In the genomic region with DNA sequence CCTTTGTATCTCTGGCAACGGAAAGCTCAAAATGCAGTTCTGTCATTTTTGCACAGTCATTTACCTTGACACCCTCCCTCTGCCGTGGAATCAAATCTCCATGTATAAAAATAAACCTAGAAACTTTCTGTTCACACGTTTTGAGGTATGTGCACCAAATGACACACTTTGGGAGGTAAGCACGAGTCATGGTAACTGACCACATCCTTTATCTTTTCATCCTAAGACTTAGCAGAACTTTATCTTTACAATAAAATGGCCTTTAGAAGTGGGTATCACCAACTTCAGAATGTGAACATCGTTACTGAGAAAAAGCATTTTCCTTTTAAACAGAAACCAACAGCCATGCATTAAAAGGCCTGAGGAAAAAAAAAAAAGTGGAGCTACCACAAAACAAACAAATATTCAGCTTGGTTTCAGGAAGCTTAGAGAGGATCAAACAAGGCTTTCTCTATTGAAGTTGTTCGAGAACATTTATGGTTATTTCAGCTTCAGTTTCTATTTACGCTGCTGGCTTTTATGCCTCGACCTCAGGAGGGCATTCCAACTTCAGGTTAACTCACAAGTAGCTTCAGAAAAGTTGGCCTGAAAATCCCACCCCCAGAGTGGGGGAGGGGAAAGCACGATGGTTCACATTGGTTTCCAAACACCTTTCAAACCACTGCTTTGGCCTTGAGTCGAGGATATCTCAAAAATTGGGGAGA, we compare ENCODE assay signal across 9 cellular contexts.
A peak's percentile ranks its signal among the peaks of the same experiment; 100 is the strongest.
DNase-seq lines count a peak whose midpoint lies in the region; ATAC-seq and TF ChIP-seq lines count a peak whose summit lies in the region.
"Had no signal": no experiment of that assay in that cellular context is flagged by ENCODE, and none has a peak within 500 bp of the region (broad histone marks: within the 10 kb centered on the region; RNA-seq: fewer than 3 reads in every experiment).

No MANE protein-coding gene starts in this region.

- CTCF ChIA-PET in WTC11 (lab: Charles Lee): interaction anchor here (1.2 to 1.8 kb wide), 2 partner anchors 138 to 267 kb away, joined by 4 to 5 read pairs; no protein-coding TSS in a partner anchor

- no peaks in the 10 kb centered on the region for H3K9me3 Mint-ChIP-seq in WTC11

- POLR2A ChIA-PET in WTC11 (lab: Charles Lee): no interaction called here

- no peak overlapping the region for H3K4me3 ChIP-seq in BLaER1
- no peak overlapping the region for H3K4me3 ChIP-seq in heart left ventricle

- 75 to 81% (median 79%) methylated on average over 10 of the region's 10 CpGs for WGBS in heart left ventricle, 4 donors

- TF ChIP-seq CTCF in WTC11 (IDR thresholded peaks at IDR 0.05) (no peak), heart left ventricle (IDR thresholded peaks at IDR 0.05) (no peak)

- ATAC-seq in GM21529 (IDR thresholded peaks at IDR 0.05; ENCODE audit: unreplicated experiment) (peak; percentile 53), WTC11 (peak; percentile 46; the same call in 1 of the 2 replicates), heart left ventricle (no peak)

- intact Hi-C loops in heart left ventricle (cut with DNase I): loop anchor here in 1 of 10 donors (5.0 kb wide), 1 partner anchor 43 kb away; no protein-coding TSS in a partner anchor

- H3K27ac Mint-ChIP-seq in WTC11: peak overlapping the region; percentile 48

- H3K27ac ChIP-seq in BLaER1 (no peak overlapping the region), heart left ventricle (peak overlapping the region in 1 of 12 donors; percentile 24)
- H3K27ac ChIP-seq: C4-2B had no signal

- peaks cover 81% of the 10 kb centered on the region for H3K4me1 Mint-ChIP-seq in WTC11

- no peaks in the 10 kb centered on the region for H3K27me3 Mint-ChIP-seq in WTC11 (ENCODE audit: low read depth)

- H3K4me3 Mint-ChIP-seq in WTC11: no peak overlapping the region; the same call in 1 of the 2 replicates

- no peak for TF ChIP-seq POLR2A in heart left ventricle (IDR thresholded peaks at IDR 0.05)

- no peaks in the 10 kb centered on the region for H3K36me3 ChIP-seq in BLaER1
- H3K36me3 ChIP-seq in heart left ventricle: no peaks in the 10 kb centered on the region

- H3K27me3 ChIP-seq in BLaER1: no peaks in the 10 kb centered on the region
- H3K27me3 ChIP-seq in heart left ventricle: no peaks in the 10 kb centered on the region

- peak; percentile 59 for DNase-seq in WTC11 (ENCODE audit: low spot score)
- peak; percentile 24 for DNase-seq in foreskin melanocyte
- no peak for DNase-seq in heart left ventricle
- DNase-seq in 8988T: no peak
- no peak for DNase-seq in cerebellum (ENCODE audit: low spot score)
- no peak for DNase-seq in NCI-H1694 (lab: John Stamatoyannopoulos, UW)

- no peaks in the 10 kb centered on the region for H3K36me3 Mint-ChIP-seq in WTC11

- no peak overlapping the region for H3K9ac ChIP-seq in BLaER1

- H3K9me3 ChIP-seq in BLaER1 (no peaks in the 10 kb centered on the region), heart left ventricle (no peaks in the 10 kb centered on the region)

- H4K20me1 ChIP-seq in BLaER1: no peaks in the 10 kb centered on the region

- H3K4me1 ChIP-seq in BLaER1: peaks cover 36% of the 10 kb centered on the region
- H3K4me1 ChIP-seq in heart left ventricle: peaks cover 0 to 6% (median 0%) of the 10 kb centered on the region in 12 donors

- H3K4me2 ChIP-seq in BLaER1: peak overlapping the region; percentile 78

TF ChIP-seq in WTC11, 78 proteins besides CTCF, POLR2A, EP300 and RAD21:
- TF ChIP-seq PRDM15 (CRISPR knock-in tag; IDR thresholded peaks at IDR 0.05) (no peak), ZNF281 (CRISPR knock-in tag; IDR thresholded peaks at IDR 0.05) (peak; percentile 69), NR2C2 (CRISPR knock-in tag; IDR thresholded peaks at IDR 0.05) (no peak), SP1 (CRISPR knock-in tag; conservative IDR thresholded peaks at IDR 0.05) (0 out of 2 replicates have a peak, but pooled peaks have one; percentile 29)

Comparison
In these comparisons a context has a peak if more than half of its experiments do, and no peak if none do; other contexts are left out.
1. ATAC-seq: peak in GM21529 (single experiment) and WTC11 (single experiment); none in heart left ventricle (0 of 4).
2. DNase-seq: peak in WTC11 (single experiment) and foreskin melanocyte (single experiment); none in heart left ventricle (0 of 5), 8988T (single experiment), cerebellum (single experiment) and NCI-H1694 (single experiment).